Comparison of ENCODE assay signal across 11 cellular contexts in the genomic region with DNA sequence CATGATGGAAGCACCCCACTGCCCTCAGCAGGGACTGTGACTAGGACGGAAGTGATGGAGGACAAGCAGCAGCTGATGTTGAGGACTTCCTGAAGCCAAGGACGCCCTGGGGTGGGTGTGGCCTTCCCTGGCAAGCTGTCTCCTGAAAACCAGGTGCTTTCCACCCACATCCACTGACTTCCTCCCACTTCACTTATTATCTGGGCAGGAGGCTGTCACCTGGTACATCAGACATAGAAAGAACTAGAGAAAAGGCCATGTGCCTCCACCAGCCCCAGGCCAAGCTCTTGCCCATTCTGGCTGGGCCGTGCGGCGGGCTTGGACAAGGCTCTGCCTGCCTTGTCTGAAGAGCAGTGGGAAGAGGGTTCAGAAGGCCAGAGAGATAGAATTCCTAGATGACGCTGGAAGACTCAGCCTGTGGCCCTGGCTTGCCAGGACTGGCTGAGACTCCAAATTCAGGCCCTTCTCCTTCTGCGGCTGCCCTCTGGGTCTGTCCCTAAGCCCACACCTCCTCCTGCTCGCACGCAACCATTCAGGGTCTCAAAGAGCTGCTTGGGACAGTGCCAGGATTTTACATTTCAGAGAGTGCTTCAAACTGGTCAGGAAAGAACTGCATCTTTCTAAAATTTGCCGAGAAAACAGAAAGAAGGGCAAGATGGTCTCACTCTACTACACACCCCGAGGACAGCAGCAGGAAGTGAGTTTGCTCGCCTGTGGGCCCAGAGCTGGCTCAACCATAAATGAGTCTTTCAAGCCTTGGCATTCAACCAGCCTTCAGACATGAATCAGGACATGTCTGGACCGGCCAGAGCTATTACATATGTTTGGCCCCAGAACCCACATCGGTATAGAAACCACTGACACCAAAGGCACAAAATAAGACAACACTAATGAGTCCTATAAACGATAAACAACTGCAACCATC. TPM values are rescaled to one million over a fixed set of nuclear protein-coding genes. Genes with fewer than 3 reads are reported as not detected.
DNase-seq lines count a peak whose midpoint lies in the region; ATAC-seq and TF ChIP-seq lines count a peak whose summit lies in the region.
"Had no signal": no experiment of that assay in that cellular context is flagged by ENCODE, and none has a peak within 500 bp of the region (broad histone marks: within the 10 kb centered on the region; RNA-seq: fewer than 3 reads in every experiment).

No MANE protein-coding gene starts in this region.

- intact Hi-C loops in natural killer cell (cut with micrococcal nuclease): no loop called here
- intact Hi-C loops in aorta (cut with DNase I): no loop called here

- no peak overlapping the region for H3K4me3 ChIP-seq in aorta (ENCODE audit: low read length in 2 of 2)
- H3K4me3 ChIP-seq: SJSA1 had no signal

- H3K9me3 ChIP-seq in aorta (ENCODE audit: control insufficient read depth, low read length): no peaks in the 10 kb centered on the region
- H3K9me3 ChIP-seq: SJSA1 had no signal

- peaks cover 5 to 6% of the 10 kb centered on the region in 2 donors for H3K4me1 Mint-ChIP-seq in natural killer cell treated with Interleukin-12 subunit alpha and Interleukin-12 subunit beta and Interleukin-15 and Interleukin-18, amount 100 ng/mL, for 72 hours (ENCODE audit: low read depth in 2 of 2)
- peaks cover 0 to 6% of the 10 kb centered on the region in 2 donors for H3K4me1 Mint-ChIP-seq in natural killer cell
- H3K4me1 Mint-ChIP-seq in brain: no peaks in the 10 kb centered on the region
- no peaks in the 10 kb centered on the region for H3K4me1 Mint-ChIP-seq in stimulated activated naive B cell treated with anti-CD40 and anti-IgM and Interleukin-4, amounts not matched to agents 10 μg/mL and 1 μg/mL and 100 μg/mL, for 72 hours

- no peaks in the 10 kb centered on the region for H3K36me3 Mint-ChIP-seq in natural killer cell treated with Interleukin-12 subunit alpha and Interleukin-12 subunit beta and Interleukin-15 and Interleukin-18, amount 100 ng/mL, for 72 hours
- H3K36me3 Mint-ChIP-seq in natural killer cell (no peaks in the 10 kb centered on the region), brain (peaks cover 47% of the 10 kb centered on the region)
- H3K36me3 Mint-ChIP-seq in stimulated activated naive B cell treated with anti-CD40 and anti-IgM and Interleukin-4, amounts not matched to agents 10 μg/mL and 1 μg/mL and 100 μg/mL, for 72 hours: peaks cover 22 to 37% of the 10 kb centered on the region in 2 donors

- H3K4me1 ChIP-seq in aorta (ENCODE audit: control insufficient read depth in 1 of 2, insufficient read depth in 2 of 2, low read length in 2 of 2): no peaks in the 10 kb centered on the region
- H3K4me1 ChIP-seq: SJSA1 had no signal

- DNase-seq in natural killer cell treated with Interleukin-12 subunit alpha and Interleukin-12 subunit beta and Interleukin-15 and Interleukin-18, amount 100 ng/mL, for 72 hours (ENCODE audit: low spot score): no peak
- DNase-seq in natural killer cell (no peak), kidney tubule cell (ENCODE audit: low spot score) (peak; percentile 29), aorta (no peak), cerebellar cortex (ENCODE audit: low spot score) (no peak), activated gamma-delta T cell treated with Interleukin-2 at 50 U/mL for 16 hours (no peak)
- no peak for DNase-seq in stimulated activated naive B cell treated with anti-CD40 and anti-IgM and Interleukin-4, amounts not matched to agents 10 μg/mL and 1 μg/mL and 100 μg/mL, for 72 hours
- DNase-seq: GF-D8 had no signal

- H3K27me3 Mint-ChIP-seq in natural killer cell treated with Interleukin-12 subunit alpha and Interleukin-12 subunit beta and Interleukin-15 and Interleukin-18, amount 100 ng/mL, for 72 hours: no peaks in the 10 kb centered on the region
- H3K27me3 Mint-ChIP-seq in natural killer cell (ENCODE audit: low read depth in 2 of 2): no peaks in the 10 kb centered on the region
- H3K27me3 Mint-ChIP-seq in brain: no peaks in the 10 kb centered on the region
- no peaks in the 10 kb centered on the region for H3K27me3 Mint-ChIP-seq in stimulated activated naive B cell treated with anti-CD40 and anti-IgM and Interleukin-4, amounts not matched to agents 10 μg/mL and 1 μg/mL and 100 μg/mL, for 72 hours
- H3K27me3 Mint-ChIP-seq: dendritic cell treated with granulocyte-macrophage colony-stimulating factor and Interleukin-4, amounts not matched to agents 40 ng/mL and 50 ng/mL, for 4 days had no signal

- WGBS in aorta, 2 donors: 66 to 72% methylated on average over 15 of the region's 15 CpGs

- no peaks in the 10 kb centered on the region for H3K27me3 ChIP-seq in aorta (ENCODE audit: control insufficient read depth in 1 of 2, insufficient read depth in 2 of 2, low read length in 1 of 2)
- H3K27me3 ChIP-seq: SJSA1 had no signal

- peaks cover 1 to 2% of the 10 kb centered on the region in 2 donors for H3K36me3 ChIP-seq in aorta (ENCODE audit: control insufficient read depth in 1 of 2, insufficient read depth in 2 of 2, low read length in 1 of 2)

- no peak for ATAC-seq in natural killer cell treated with Interleukin-12 subunit alpha and Interleukin-12 subunit beta and Interleukin-15 and Interleukin-18, amount 100 ng/mL, for 72 hours
- ATAC-seq in natural killer cell: no peak
- peak; percentile 60 for ATAC-seq in aorta (ENCODE audit: low FRiP score)
- ATAC-seq in stimulated activated naive B cell treated with anti-CD40 and anti-IgM and Interleukin-4, amounts not matched to agents 10 μg/mL and 1 μg/mL and 100 μg/mL, for 72 hours (replicated peaks): no peak

- peak overlapping the region; percentile 10 to 27 for H3K27ac Mint-ChIP-seq in natural killer cell treated with Interleukin-12 subunit alpha and Interleukin-12 subunit beta and Interleukin-15 and Interleukin-18, amount 100 ng/mL, for 72 hours
- H3K27ac Mint-ChIP-seq in natural killer cell (no peak overlapping the region), brain (peak overlapping the region in 4 of 5 experiments; percentile 78 to 83 (median 81))
- no peak overlapping the region for H3K27ac Mint-ChIP-seq in stimulated activated naive B cell treated with anti-CD40 and anti-IgM and Interleukin-4, amounts not matched to agents 10 μg/mL and 1 μg/mL and 100 μg/mL, for 72 hours
- H3K27ac Mint-ChIP-seq: dendritic cell treated with granulocyte-macrophage colony-stimulating factor and Interleukin-4, amounts not matched to agents 40 ng/mL and 50 ng/mL, for 4 days had no signal

- no peak overlapping the region for H3K4me3 Mint-ChIP-seq in natural killer cell treated with Interleukin-12 subunit alpha and Interleukin-12 subunit beta and Interleukin-15 and Interleukin-18, amount 100 ng/mL, for 72 hours
- H3K4me3 Mint-ChIP-seq in natural killer cell (no peak overlapping the region), brain (no peak overlapping the region)
- H3K4me3 Mint-ChIP-seq in stimulated activated naive B cell treated with anti-CD40 and anti-IgM and Interleukin-4, amounts not matched to agents 10 μg/mL and 1 μg/mL and 100 μg/mL, for 72 hours: no peak overlapping the region
- H3K4me3 Mint-ChIP-seq: dendritic cell treated with granulocyte-macrophage colony-stimulating factor and Interleukin-4, amounts not matched to agents 40 ng/mL and 50 ng/mL, for 4 days had no signal

- peak overlapping the region in 1 of 2 donors; percentile 11 for H3K27ac ChIP-seq in aorta (ENCODE audit: low read depth in 1 of 2, low read length in 2 of 2)
- H3K27ac ChIP-seq: SJSA1 had no signal

- no peak for TF ChIP-seq CTCF in natural killer cell (IDR thresholded peaks at IDR 0.05)
- TF ChIP-seq CTCF in brain (conservative IDR thresholded peaks at IDR 0.05): no peak

- H3K9me3 Mint-ChIP-seq in natural killer cell treated with Interleukin-12 subunit alpha and Interleukin-12 subunit beta and Interleukin-15 and Interleukin-18, amount 100 ng/mL, for 72 hours: no peaks in the 10 kb centered on the region
- no peaks in the 10 kb centered on the region for H3K9me3 Mint-ChIP-seq in natural killer cell
- H3K9me3 Mint-ChIP-seq in brain: no peaks in the 10 kb centered on the region
- H3K9me3 Mint-ChIP-seq in stimulated activated naive B cell treated with anti-CD40 and anti-IgM and Interleukin-4, amounts not matched to agents 10 μg/mL and 1 μg/mL and 100 μg/mL, for 72 hours: no peaks in the 10 kb centered on the region
- H3K9me3 Mint-ChIP-seq: dendritic cell treated with granulocyte-macrophage colony-stimulating factor and Interleukin-4, amounts not matched to agents 40 ng/mL and 50 ng/mL, for 4 days had no signal

RNA-seq across cellular contexts. Expression of a gene that starts 13.3 kb away (rescaled TPM):
- total RNA-seq in natural killer cell treated with Interleukin-12 subunit alpha and Interleukin-12 subunit beta and Interleukin-15 and Interleukin-18, amount 100 ng/mL, for 72 hours: 10 to 100 TPM; 66.6 to 68.9 TPM
- total RNA-seq in natural killer cell (100 to 1,000 TPM in 2 of 3 donors, 10 to 100 TPM in 1; 89.8 to 111 (median 102) TPM), aorta (100 to 1,000 TPM; 173 to 185 TPM)
- polyA plus RNA-seq in brain (ENCODE audit: insufficient read depth, low read depth, low replicate concordance) (62.5 TPM), aorta (10 to 100 TPM; 27.8 to 74.1 TPM)

RNA-seq across cellular contexts. Expression of a gene that starts 13.7 kb away (rescaled TPM):
- total RNA-seq in natural killer cell treated with Interleukin-12 subunit alpha and Interleukin-12 subunit beta and Interleukin-15 and Interleukin-18, amount 100 ng/mL, for 72 hours: 10 to 100 TPM; 14.4 to 15.0 TPM
- 10 to 100 TPM in 1 of 3 donors, 1 to 10 TPM in 2; 9.1 to 19.0 (median 9.6) TPM for total RNA-seq in natural killer cell
- 7.9 TPM for polyA plus RNA-seq in brain (ENCODE audit: insufficient read depth, low read depth, low replicate concordance)
- 1 to 10 TPM; 9.8 to 9.9 TPM for total RNA-seq in aorta
- 10 to 100 TPM in 1 of 2 donors, 1 to 10 TPM in 1; 3.0 to 13.3 TPM for polyA plus RNA-seq in aorta

RNA-seq across cellular contexts. Expression of a gene that starts 31.9 kb away (rescaled TPM):
- under 1 TPM in 1 of 2 donors, not detected in 1; 0.17 TPM for total RNA-seq in natural killer cell treated with Interleukin-12 subunit alpha and Interleukin-12 subunit beta and Interleukin-15 and Interleukin-18, amount 100 ng/mL, for 72 hours
- total RNA-seq in natural killer cell: under 1 TPM in 1 of 3 donors, not detected in 2; 0.14 TPM
- not detected for polyA plus RNA-seq in brain (ENCODE audit: insufficient read depth, low read depth, low replicate concordance)
- total RNA-seq in aorta: under 1 TPM in 1 of 2 donors, not detected in 1; 0.19 TPM
- under 1 TPM in 1 of 2 donors, not detected in 1; 0.72 TPM for polyA plus RNA-seq in aorta
- total RNA-seq: SJSA1 had no signal

Comparison
In these comparisons a context has a peak if more than half of its experiments do, and no peak if none do; other contexts are left out.
1. H3K27ac Mint-ChIP-seq: peak in natural killer cell treated with Interleukin-12 subunit alpha and Interleukin-12 subunit beta and Interleukin-15 and Interleukin-18, amount 100 ng/mL, for 72 hours (2 of 2) and brain (4 of 5); none in natural killer cell (0 of 2) and stimulated activated naive B cell treated with anti-CD40 and anti-IgM and Interleukin-4, amounts not matched to agents 10 μg/mL and 1 μg/mL and 100 μg/mL, for 72 hours (single experiment).